Comparison of ENCODE assay signal across 28 cellular contexts in the genomic region with DNA sequence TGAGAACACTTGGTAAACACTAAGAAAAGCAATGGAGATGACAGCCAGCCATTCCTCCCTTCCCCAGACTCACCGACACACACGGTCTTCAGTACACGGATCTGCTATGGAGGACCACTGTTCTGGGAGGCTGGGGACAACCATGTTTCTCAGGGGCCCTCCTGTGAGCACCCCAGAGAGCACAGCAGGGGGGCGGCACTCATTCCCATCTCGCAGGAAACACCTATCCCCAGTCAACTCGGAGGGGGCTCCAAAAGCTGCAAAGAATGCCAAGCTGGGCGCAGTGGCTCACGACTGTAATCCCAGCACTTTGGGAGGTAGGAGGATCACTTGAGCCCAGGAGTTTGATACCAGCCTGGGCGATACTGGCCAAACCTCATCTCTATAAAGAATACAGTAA.
"Had no signal": no experiment of that assay in that cellular context is flagged by ENCODE, and none has a peak within 500 bp of the region (broad histone marks: within the 10 kb centered on the region; RNA-seq: fewer than 3 reads in every experiment).

No MANE protein-coding gene starts in this region.

- H3K4me3 Mint-ChIP-seq: activated B cell treated with CpG ODN at 0.5 μM for 24 hours; activated CD4-positive, alpha-beta T cell treated with anti-CD3 and anti-CD28 coated beads, Interleukin-2, amount 10 ng/mL, durations not matched to agents 24 days and 14 days; activated CD8-positive, alpha-beta memory T cell treated with anti-CD3 and anti-CD28 coated beads, Interleukin-2, amount 10 ng/mL, durations not matched to agents 7 days and 5 days; activated naive CD8-positive, alpha-beta T cell treated with anti-CD3 and anti-CD28 coated beads, Interleukin-2, amount 50 U/mL, for 24 hours; activated T-cell treated with anti-CD3 and anti-CD28 coated beads, Interleukin-2, amount 50 U/mL, for 24 hours; activated T-helper 1 cell treated with anti-CD3 and anti-CD28 coated beads, Interleukin-12 subunit alpha, Interleukin-12 subunit beta, Interleukin-2, Interleukin-4 antibody, amounts not matched to agents 30 ng/mL and 10 ng/mL and 1 ng/mL, durations not matched to agents 14 hours and 24 hours and 36 hours; T-helper 17 cell had no signal

- H3K9me3 Mint-ChIP-seq: activated B cell treated with CpG ODN at 0.5 μM for 24 hours; activated CD4-positive, alpha-beta T cell treated with anti-CD3 and anti-CD28 coated beads, Interleukin-2, amount 10 ng/mL, durations not matched to agents 24 days and 14 days; activated naive CD4-positive, alpha-beta T cell treated with anti-CD3 and anti-CD28 coated beads, Interleukin-2, amount 50 U/mL, for 72 hours; activated naive CD8-positive, alpha-beta T cell treated with anti-CD3 and anti-CD28 coated beads, Interleukin-2, amount 50 U/mL, for 24 hours; activated T-cell treated with anti-CD3 and anti-CD28 coated beads, Interleukin-2, amount 50 U/mL, for 24 hours; activated T-helper 1 cell treated with anti-CD3 and anti-CD28 coated beads, Interleukin-12 subunit alpha, Interleukin-12 subunit beta, Interleukin-2, Interleukin-4 antibody, amounts not matched to agents 30 ng/mL and 10 ng/mL and 1 ng/mL, durations not matched to agents 14 hours and 24 hours and 36 hours had no signal

- H3K27me3 ChIP-seq: brain microvascular endothelial cell, cardiac muscle cell had no signal

- H3K36me3 Mint-ChIP-seq: activated CD8-positive, alpha-beta memory T cell treated with anti-CD3 and anti-CD28 coated beads, Interleukin-2, amount 10 ng/mL, durations not matched to agents 7 days and 5 days had no signal

- DNase-seq: activated B cell treated with CpG ODN at 0.5 μM for 24 hours; activated CD4-positive, alpha-beta T cell treated with anti-CD3 and anti-CD28 coated beads for 1 hour; activated CD4-positive, alpha-beta T cell treated with anti-CD3 and anti-CD28 coated beads, Interleukin-2, amount 10 ng/mL, durations not matched to agents 24 days and 14 days; activated CD4-positive, alpha-beta T cell treated with anti-CD3 and anti-CD28 coated beads, Interleukin-2, amount 50 U/mL, for 48 hours; activated CD8-positive, alpha-beta memory T cell treated with anti-CD3 and anti-CD28 coated beads, Interleukin-2, amount 10 ng/mL, durations not matched to agents 7 days and 5 days; activated effector memory CD4-positive, alpha-beta T cell treated with Interleukin-2 at 50 U/mL for 16 hours; activated naive CD4-positive, alpha-beta T cell treated with Interleukin-2 at 50 U/mL for 16 hours; activated naive CD8-positive, alpha-beta T cell treated with anti-CD3 and anti-CD28 coated beads, Interleukin-2, amount 50 U/mL, for 24 hours; activated T-cell treated with anti-CD3 and anti-CD28 coated beads, Interleukin-2, amount 50 U/mL, for 24 hours; amniotic stem cell; brain microvascular endothelial cell; Karpas-422; MM.1S; NCI-H1105; NCI-H1436; NCI-H1694 treated with DMSO at 0.1 percent for 48 hours; NCI-H2029 treated with DMSO at 0.1 percent for 48 hours; NCI-H345; NCI-H510A; NCI-H526 treated with DMSO at 0.1 percent for 48 hours; NCI-H82; RPMI8226; SHP77; T-helper 17 cell; T-helper 9 cell had no signal

- H3K27me3 Mint-ChIP-seq: activated CD4-positive, alpha-beta T cell treated with anti-CD3 and anti-CD28 coated beads, Interleukin-2, amount 10 ng/mL, durations not matched to agents 24 days and 14 days; activated CD8-positive, alpha-beta memory T cell treated with anti-CD3 and anti-CD28 coated beads, Interleukin-2, amount 10 ng/mL, durations not matched to agents 7 days and 5 days; activated naive CD8-positive, alpha-beta T cell treated with anti-CD3 and anti-CD28 coated beads, Interleukin-2, amount 50 U/mL, for 24 hours; activated T-cell treated with anti-CD3 and anti-CD28 coated beads, Interleukin-2, amount 50 U/mL, for 24 hours; T-helper 17 cell had no signal

- H3K27ac ChIP-seq: brain microvascular endothelial cell, cardiac muscle cell had no signal

- ATAC-seq: activated CD8-positive, alpha-beta memory T cell treated with anti-CD3 and anti-CD28 coated beads, Interleukin-2, amount 10 ng/mL, durations not matched to agents 7 days and 5 days; activated naive CD4-positive, alpha-beta T cell treated with anti-CD3 and anti-CD28 coated beads, Interleukin-2, amount 50 U/mL, for 72 hours; activated naive CD8-positive, alpha-beta T cell treated with anti-CD3 and anti-CD28 coated beads, Interleukin-2, amount 50 U/mL, for 24 hours; T-helper 17 cell had no signal

- H3K4me3 ChIP-seq: cardiac muscle cell had no signal

- H3K27ac Mint-ChIP-seq: activated B cell treated with CpG ODN at 0.5 μM for 24 hours; activated CD4-positive, alpha-beta T cell treated with anti-CD3 and anti-CD28 coated beads, Interleukin-2, amount 10 ng/mL, durations not matched to agents 24 days and 14 days; activated CD8-positive, alpha-beta memory T cell treated with anti-CD3 and anti-CD28 coated beads, Interleukin-2, amount 10 ng/mL, durations not matched to agents 7 days and 5 days; activated naive CD4-positive, alpha-beta T cell treated with anti-CD3 and anti-CD28 coated beads, Interleukin-2, amount 50 U/mL, for 72 hours; activated naive CD8-positive, alpha-beta T cell treated with anti-CD3 and anti-CD28 coated beads, Interleukin-2, amount 50 U/mL, for 24 hours; activated T-cell treated with anti-CD3 and anti-CD28 coated beads, Interleukin-2, amount 50 U/mL, for 24 hours; activated T-helper 1 cell treated with anti-CD3 and anti-CD28 coated beads, Interleukin-12 subunit alpha, Interleukin-12 subunit beta, Interleukin-2, Interleukin-4 antibody, amounts not matched to agents 30 ng/mL and 10 ng/mL and 1 ng/mL, durations not matched to agents 14 hours and 24 hours and 36 hours; T-helper 17 cell had no signal
